ENCODE assay signal across 8 cellular contexts in genomic region chr9:70260007-70260443, GRCh38. TPM values are rescaled to one million over a fixed set of nuclear protein-coding genes. Genes with fewer than 3 reads are reported as not detected.
DNase-seq lines count a peak whose midpoint lies in the region; ATAC-seq, FAIRE-seq and TF ChIP-seq lines count a peak whose summit lies in the region.

No MANE protein-coding gene starts in this region.

- DNase-seq in T-helper 1 cell = no peak
- no peak for DNase-seq in activated naive CD4-positive, alpha-beta T cell treated with anti-CD3 and anti-CD28 coated beads, Interleukin-2, amount 50 U/mL, for 72 hours (ENCODE audit: low spot score in 2 of 2)
- no peak for DNase-seq in keratinocyte (ENCODE audit: low read depth, low spot score)
- DNase-seq in stomach = no peak
- no peak for DNase-seq in NCI-H2227 treated with DMSO at 0.1 percent for 48 hours (lab: John Stamatoyannopoulos, UW)

- H3K27ac ChIP-seq in keratinocyte (ENCODE audit: control insufficient read depth, insufficient read depth, low read length) (peak overlapping the region; percentile 96), stomach (peak overlapping the region in 4 of 5 donors; percentile 94 to 97 (median 95))

- no peak overlapping the region for H2AFZ ChIP-seq in keratinocyte (ENCODE audit: control insufficient read depth, low read length)

- peaks cover 57% of the 10 kb centered on the region for H3K79me2 ChIP-seq in keratinocyte (ENCODE audit: control insufficient read depth, insufficient read depth, low read length)

- peaks cover 39% of the 10 kb centered on the region for H3K36me3 Mint-ChIP-seq in T-helper 1 cell treated with Interleukin-12 subunit alpha and Interleukin-12 subunit beta and Interleukin-4 antibody, amounts not matched to agents 30 μg/mL and 1 μg/mL, for 36 hours (ENCODE audit: low read depth)
- peaks cover 47 to 51% of the 10 kb centered on the region in 2 donors for H3K36me3 Mint-ChIP-seq in activated naive CD4-positive, alpha-beta T cell treated with anti-CD3 and anti-CD28 coated beads, Interleukin-2, amount 50 U/mL, for 72 hours

- dilution Hi-C loops in keratinocyte (cut with MboI; ENCODE audit: extremely low pct_ligation_motif_present, low sequenced_read_pairs) = no loop called here

- H3K9ac ChIP-seq in keratinocyte (ENCODE audit: control insufficient read depth, extremely low read depth, insufficient read depth, low read length) = peak overlapping the region; percentile 97

- WGBS in stomach, 5 donors = 70 to 82% (median 77%) methylated on average over 27 to 30 of the region's 30 CpGs

- no peaks in the 10 kb centered on the region for H3K9me3 Mint-ChIP-seq in T-helper 1 cell treated with Interleukin-12 subunit alpha and Interleukin-12 subunit beta and Interleukin-4 antibody, amounts not matched to agents 30 μg/mL and 1 μg/mL, for 36 hours
- H3K9me3 Mint-ChIP-seq in activated naive CD4-positive, alpha-beta T cell treated with anti-CD3 and anti-CD28 coated beads, Interleukin-2, amount 50 U/mL, for 72 hours = no peaks in the 10 kb centered on the region

- H3K27me3 ChIP-seq in keratinocyte (ENCODE audit: control insufficient read depth, extremely low read depth, insufficient read depth, low read length) (no peaks in the 10 kb centered on the region), stomach (no peaks in the 10 kb centered on the region)

- peaks cover 8% of the 10 kb centered on the region for H3K27me3 Mint-ChIP-seq in T-helper 1 cell treated with Interleukin-12 subunit alpha and Interleukin-12 subunit beta and Interleukin-4 antibody, amounts not matched to agents 30 μg/mL and 1 μg/mL, for 36 hours (ENCODE audit: low read depth)

- peak overlapping the region; percentile 84 to 93 (median 90) for H3K4me3 ChIP-seq in keratinocyte (ENCODE audit: control insufficient read depth in 2 of 3, extremely low read depth in 1 of 3, insufficient read depth in 2 of 3, low read depth in 1 of 3, low read length in 3 of 3)
- peak overlapping the region; percentile 62 to 80 (median 66) for H3K4me3 ChIP-seq in stomach

- H3K27ac Mint-ChIP-seq in T-helper 1 cell treated with Interleukin-12 subunit alpha and Interleukin-12 subunit beta and Interleukin-4 antibody, amounts not matched to agents 30 μg/mL and 1 μg/mL, for 36 hours = peak overlapping the region; percentile 90
- peak overlapping the region; percentile 93 to 95 for H3K27ac Mint-ChIP-seq in activated naive CD4-positive, alpha-beta T cell treated with anti-CD3 and anti-CD28 coated beads, Interleukin-2, amount 50 U/mL, for 72 hours

- H3K4me1 ChIP-seq in keratinocyte (ENCODE audit: control insufficient read depth, extremely low read depth, insufficient read depth, low read length) = peaks cover 59% of the 10 kb centered on the region
- H3K4me1 ChIP-seq in stomach = peaks cover 34 to 77% (median 53%) of the 10 kb centered on the region in 4 donors

- ATAC-seq in activated naive CD4-positive, alpha-beta T cell treated with anti-CD3 and anti-CD28 coated beads, Interleukin-2, amount 50 U/mL, for 72 hours = no peak
- ATAC-seq in GM21529 (IDR thresholded peaks at IDR 0.05; ENCODE audit: unreplicated experiment) (no peak), HG03045 (IDR thresholded peaks at IDR 0.05; ENCODE audit: unreplicated experiment) (no peak)

- H3K4me2 ChIP-seq in keratinocyte (ENCODE audit: control insufficient read depth, extremely low read depth, insufficient read depth, low read depth, low read length) = peak overlapping the region; percentile 83

- H3K9me1 ChIP-seq in keratinocyte (ENCODE audit: control insufficient read depth, extremely low read depth, insufficient read depth, low read length) = no peaks in the 10 kb centered on the region

- FAIRE-seq in keratinocyte (lab: Jason Lieb, UNC) = no peak

- H3K4me1 Mint-ChIP-seq in T-helper 1 cell treated with Interleukin-12 subunit alpha and Interleukin-12 subunit beta and Interleukin-4 antibody, amounts not matched to agents 30 μg/mL and 1 μg/mL, for 36 hours (ENCODE audit: low read depth) = peaks cover 44% of the 10 kb centered on the region

- intact Hi-C loops in stomach (cut with DNase I; ENCODE audit: low total_unique reads) = no loop called here

- no peaks in the 10 kb centered on the region for H3K9me3 ChIP-seq in keratinocyte (ENCODE audit: control insufficient read depth, low read depth, low read length)
- no peaks in the 10 kb centered on the region for H3K9me3 ChIP-seq in stomach

- H3K36me3 ChIP-seq in keratinocyte (ENCODE audit: control insufficient read depth in 2 of 2, extremely low read depth in 1 of 2, insufficient read depth in 2 of 2, low read length in 2 of 2) = peaks cover 0 to 9% of the 10 kb centered on the region in 2 experiments
- peaks cover 9 to 15% (median 11%) of the 10 kb centered on the region in 4 donors for H3K36me3 ChIP-seq in stomach

- TF ChIP-seq CTCF in keratinocyte (optimal IDR thresholded peaks at IDR 0.05 in 1 of 3, IDR thresholded peaks at IDR 0.05 in 1 of 3, conservative IDR thresholded peaks at IDR 0.05 in 1 of 3; ENCODE audit: extremely low read depth in 1 of 3, insufficient read depth in 2 of 3, low read length in 3 of 3) (no peak), stomach (IDR thresholded peaks at IDR 0.05) (no peak)

- TF ChIP-seq POLR2A in stomach (IDR thresholded peaks at IDR 0.05) = no peak

- no peak for TF ChIP-seq EP300 in stomach (IDR thresholded peaks at IDR 0.05)

- peaks cover 4% of the 10 kb centered on the region for H4K20me1 ChIP-seq in keratinocyte (ENCODE audit: control insufficient read depth, extremely low read depth, insufficient read depth, low read length)

- peak overlapping the region; percentile 94 for H3K4me3 Mint-ChIP-seq in T-helper 1 cell treated with Interleukin-12 subunit alpha and Interleukin-12 subunit beta and Interleukin-4 antibody, amounts not matched to agents 30 μg/mL and 1 μg/mL, for 36 hours

RNA-seq across cellular contexts. Expression of gene SMC5, which starts 1.2 kb away (rescaled TPM):
- total RNA-seq in activated naive CD4-positive, alpha-beta T cell treated with anti-CD3 and anti-CD28 coated beads, Interleukin-2, amount 50 U/mL, for 72 hours = 10 to 100 TPM; 39.8 to 45.7 TPM
- polyA plus RNA-seq in keratinocyte (8.1 to 16.5 TPM (median 9.1 TPM) in 3 replicates), stomach (10 to 100 TPM in 1 of 3 donors, 1 to 10 TPM in 2; 7.9 to 10.1 (median 8.0) TPM)
- polyA plus RNA-seq in keratinocyte (2011; ENCODE audit: low read depth) = 22.1 TPM
- polyA plus RNA-seq in keratinocyte (2011; cell fraction: cytosol; rRNA removed) = 4.5 and 8.3 TPM in 2 replicates
- 13.5 and 46.8 TPM in 2 replicates for polyA plus RNA-seq in keratinocyte (2011; cell fraction: nucleus; rRNA removed)
- 7.0 and 11.9 TPM in 2 replicates for polyA plus RNA-seq in keratinocyte (2012; ENCODE audit: low replicate concordance)
- polyA minus RNA-seq in keratinocyte = 1.6 to 13.8 TPM (median 3.8 TPM) in 3 replicates
- polyA minus RNA-seq in keratinocyte (2011; cell fraction: cytosol; rRNA and poly(A)+ RNA removed) = 6.7 TPM
- 11.0 and 24.7 TPM in 2 replicates for polyA minus RNA-seq in keratinocyte (2011; cell fraction: nucleus; rRNA and poly(A)+ RNA removed)
- total RNA-seq in stomach = 10 to 100 TPM; 12.9 to 93.8 (median 34.3) TPM
